31 cellular contexts compared by ENCODE assay signal in genomic region chr10:68253356-68253755, GRCh38. TPM values are rescaled to one million over a fixed set of nuclear protein-coding genes. Genes with fewer than 3 reads are reported as not detected.
"Had no signal": no experiment of that assay in that cellular context is flagged by ENCODE, and none has a peak within 500 bp of the region (broad histone marks: within the 10 kb centered on the region; RNA-seq: fewer than 3 reads in every experiment).

No MANE protein-coding gene starts in this region.

- H3K27ac Mint-ChIP-seq: immature natural killer cell; mesothelial cell of epicardium; naive B cell; natural killer cell; nephron progenitor cell; progenitor cell of endocrine pancreas; stimulated activated memory B cell treated with anti-CD40 and anti-IgM and Interleukin-4, amounts not matched to agents 10 μg/mL and 1 μg/mL and 100 μg/mL, for 72 hours; stimulated activated naive CD8-positive, alpha-beta T cell treated with anti-CD3 and anti-CD28 coated beads, Interleukin-15, amount 100 ng/mL, for 72 hours; type B pancreatic cell had no signal

- DNase-seq: immature natural killer cell; kidney; left colon; left ventricle myocardium inferior; mesendoderm; naive B cell; natural killer cell; nephron progenitor cell; ovary; right lobe of liver; stimulated activated CD4-positive, alpha-beta T cell treated with anti-CD3 and anti-CD28 coated beads, Interleukin-1b, Interleukin-23, amount 100 ng/mL, for 48 hours; stimulated activated CD4-positive, alpha-beta T cell treated with anti-CD3 and anti-CD28 coated beads, Interleukin-2, amount 100 ng/mL, for 48 hours; stimulated activated CD4-positive, alpha-beta T cell treated with anti-CD3 and anti-CD28 coated beads, Interleukin-4, amount 100 ng/mL, for 4 hours; stimulated activated CD8-positive, alpha-beta memory T cell treated with anti-CD3 and anti-CD28 coated beads, Interleukin-4, amount 100 ng/mL, for 48 hours; stimulated activated naive CD4-positive, alpha-beta T cell treated with Interleukin-2 at 50 U/mL for 16 hours; stimulated activated naive CD8-positive, alpha-beta T cell treated with anti-CD3 and anti-CD28 coated beads, Interleukin-15, amount 100 ng/mL, for 72 hours; substantia nigra; uterus had no signal

- H3K4me3 Mint-ChIP-seq: immature natural killer cell; mesothelial cell of epicardium; naive B cell; natural killer cell; nephron progenitor cell; stimulated activated memory B cell treated with anti-CD40 and anti-IgM and Interleukin-4, amounts not matched to agents 10 μg/mL and 1 μg/mL and 100 μg/mL, for 72 hours; stimulated activated naive CD8-positive, alpha-beta T cell treated with anti-CD3 and anti-CD28 coated beads, Interleukin-15, amount 100 ng/mL, for 72 hours; type B pancreatic cell had no signal

- H3K9me3 Mint-ChIP-seq: immature natural killer cell; mesothelial cell of epicardium; naive B cell; natural killer cell; nephron progenitor cell; stimulated activated memory B cell treated with anti-CD40 and anti-IgM and Interleukin-4, amounts not matched to agents 10 μg/mL and 1 μg/mL and 100 μg/mL, for 72 hours; stimulated activated naive CD8-positive, alpha-beta T cell treated with anti-CD3 and anti-CD28 coated beads, Interleukin-15, amount 100 ng/mL, for 72 hours; type B pancreatic cell had no signal

- H3K4me2 ChIP-seq: smooth muscle cell had no signal

- H3K27me3 ChIP-seq: ovary, right atrium auricular region, right lobe of liver, tibial nerve, uterus had no signal

- H3K4me1 Mint-ChIP-seq: immature natural killer cell, mesothelial cell of epicardium, natural killer cell had no signal

- H3K4me1 ChIP-seq: right atrium auricular region, right lobe of liver, tibial nerve, uterus had no signal

- H3K9me3 ChIP-seq: left ventricle myocardium inferior, ovary, right atrium auricular region, right lobe of liver, tibial nerve, uterus had no signal

- H3K4me3 ChIP-seq: left ventricle myocardium inferior, lung, ovary, right atrium auricular region, right lobe of liver, smooth muscle cell, tibial nerve, uterus had no signal

- H3K27ac ChIP-seq: left ventricle myocardium inferior, ovary, right atrium auricular region, right lobe of liver, tibial nerve, uterus had no signal

- H3K36me3 ChIP-seq: left ventricle myocardium inferior, ovary, right atrium auricular region, right lobe of liver, tibial nerve, uterus had no signal

- H3K27me3 Mint-ChIP-seq: stimulated activated memory B cell treated with anti-CD40 and anti-IgM and Interleukin-4, amounts not matched to agents 10 μg/mL and 1 μg/mL and 100 μg/mL, for 72 hours; stimulated activated naive CD8-positive, alpha-beta T cell treated with anti-CD3 and anti-CD28 coated beads, Interleukin-15, amount 100 ng/mL, for 72 hours; type B pancreatic cell had no signal

- H3K36me3 Mint-ChIP-seq: immature natural killer cell; mesothelial cell of epicardium; naive B cell; natural killer cell; stimulated activated memory B cell treated with anti-CD40 and anti-IgM and Interleukin-4, amounts not matched to agents 10 μg/mL and 1 μg/mL and 100 μg/mL, for 72 hours; type B pancreatic cell had no signal

RNA-seq across cellular contexts. Expression of gene ATOH7, which starts 21.4 kb away (rescaled TPM):
- total RNA-seq: left ventricle myocardium inferior, lung, mononuclear cell, natural killer cell, omental fat pad, pulmonary artery endothelial cell, right atrium auricular region, skeletal muscle tissue, smooth muscle cell, ureter, uterus had no signal
